Comparison of ENCODE assay signal across 12 cellular contexts in genomic region chr19:54388803-54389144, GRCh38. TPM values are rescaled to one million over a fixed set of nuclear protein-coding genes. Genes with fewer than 3 reads are reported as not detected.
DNase-seq lines count a peak whose midpoint lies in the region; ATAC-seq, FAIRE-seq and TF ChIP-seq lines count a peak whose summit lies in the region.
"Had no signal": no experiment of that assay in that cellular context is flagged by ENCODE, and none has a peak within 500 bp of the region (broad histone marks: within the 10 kb centered on the region; RNA-seq: fewer than 3 reads in every experiment).

No MANE protein-coding gene starts in this region.

- H2BK20ac ChIP-seq in H1 (ENCODE audit: low read length), result no peak overlapping the region

- no peak overlapping the region for H2BK12ac ChIP-seq in H1 (ENCODE audit: low read depth, low read length)

- POLR2A ChIA-PET in H1 (lab: Charles Lee; ENCODE audit: partially characterized antibody), result interaction anchor here (0.8 kb wide), 2 partner anchors 17 to 31 kb away, joined by 3 read pairs; no protein-coding TSS in a partner anchor

- H3K79me2 ChIP-seq in OCI-LY3 (ENCODE audit: low read length), result no peaks in the 10 kb centered on the region
- no peaks in the 10 kb centered on the region for H3K79me2 ChIP-seq in H1 (ENCODE audit: control insufficient read depth in 1 of 2, insufficient read depth in 2 of 2, low read length in 2 of 2)

- no peaks in the 10 kb centered on the region for H3K23me2 ChIP-seq in H1 (ENCODE audit: low read depth, low read length)

- TF ChIP-seq RAD21 in H1 (IDR thresholded peaks at IDR 0.05 in 1 of 2, conservative IDR thresholded peaks at IDR 0.05 in 1 of 2; ENCODE audit: low read depth in 2 of 2, low read length in 2 of 2), result no peak

- H4K20me1 ChIP-seq in OCI-LY3 (ENCODE audit: insufficient read depth, low read length), result no peaks in the 10 kb centered on the region
- no peaks in the 10 kb centered on the region for H4K20me1 ChIP-seq in H1 (replicated peaks in 1 of 2; ENCODE audit: control insufficient read depth in 1 of 2, insufficient read depth in 2 of 2, low read length in 2 of 2)

- H3K9me3 ChIP-seq in OCI-LY3 (ENCODE audit: insufficient read depth, low read length) (no peaks in the 10 kb centered on the region), H1 (ENCODE audit: insufficient read depth in 2 of 2, low read depth in 1 of 2, low read length in 1 of 2) (no peaks in the 10 kb centered on the region), small intestine (ENCODE audit: control insufficient read depth, low read depth) (no peaks in the 10 kb centered on the region), BE2C (no peaks in the 10 kb centered on the region)

- H3K27ac ChIP-seq in OCI-LY3 (ENCODE audit: low read length) (no peak overlapping the region), H1 (ENCODE audit: low read depth, low read length) (no peak overlapping the region), small intestine (ENCODE audit: low read depth in 1 of 2, low read length in 1 of 2) (peak overlapping the region; percentile 47 to 68)
- H3K27ac ChIP-seq: PC-9 had no signal

- H4K91ac ChIP-seq in H1 (replicated peaks; ENCODE audit: insufficient read length, low read length), result no peak overlapping the region

- H3K23ac ChIP-seq in H1 (ENCODE audit: insufficient read length), result no peak overlapping the region

- no peak overlapping the region for H2BK5ac ChIP-seq in H1 (ENCODE audit: low read depth, low read length)

- H4K5ac ChIP-seq in H1 (ENCODE audit: insufficient read length, low read depth, low read length), result no peak overlapping the region

- no peak overlapping the region for H2AFZ ChIP-seq in OCI-LY3 (ENCODE audit: low read depth, low read length)
- no peak overlapping the region; the same call in 1 of the 2 replicates for H2AFZ ChIP-seq in H1 (ENCODE audit: low read length)
- H2AFZ ChIP-seq: PC-9 had no signal

- no peak overlapping the region for H3K18ac ChIP-seq in H1 (ENCODE audit: extremely low read depth, low read length)

- H4K8ac ChIP-seq in H1 (ENCODE audit: extremely low read depth, insufficient read depth, low read length), result peak overlapping the region; percentile 36

- peak overlapping the region; percentile 11 for H3K4ac ChIP-seq in H1 (replicated peaks; ENCODE audit: insufficient read length, low read depth, low read length)

- H3K9ac ChIP-seq in OCI-LY3 (ENCODE audit: low read length) (no peak overlapping the region), H1 (replicated peaks in 1 of 4; ENCODE audit: extremely low read depth in 1 of 4, low read depth in 3 of 4, low read length in 3 of 4) (no peak overlapping the region)

- H3K4me1 ChIP-seq in OCI-LY3 (ENCODE audit: low read length), result peaks cover 20% of the 10 kb centered on the region
- H3K4me1 ChIP-seq in H1 (replicated peaks in 1 of 4; ENCODE audit: control insufficient read depth in 3 of 4, insufficient read depth in 4 of 4, low read length in 3 of 4), result peaks cover 0 to 9% (median 6%) of the 10 kb centered on the region in 4 experiments; a peak in 6 of 7 replicates
- no peaks in the 10 kb centered on the region for H3K4me1 ChIP-seq in small intestine (ENCODE audit: control insufficient read depth in 2 of 2, insufficient read depth in 1 of 2, low read depth in 1 of 2, low read length in 1 of 2)
- H3K4me1 ChIP-seq in BE2C, result no peaks in the 10 kb centered on the region

- H3K79me1 ChIP-seq in H1 (ENCODE audit: low read depth, low read length), result no peaks in the 10 kb centered on the region

- H2BK120ac ChIP-seq in H1 (replicated peaks; ENCODE audit: low read depth, low read length), result peak overlapping the region; percentile 14

- H3K4me3 ChIP-seq in OCI-LY3 (ENCODE audit: low read length) (peak overlapping the region; percentile 66), H1 (ENCODE audit: extremely low read depth in 1 of 4, insufficient read depth in 2 of 4, low read depth in 3 of 4, low read length in 4 of 4) (no peak overlapping the region), small intestine (ENCODE audit: low read depth in 1 of 2, low read length in 2 of 2) (peak overlapping the region in 1 of 2 donors; percentile 35), BE2C (ENCODE audit: low read depth, low read length) (no peak overlapping the region)
- H3K4me3 ChIP-seq: PC-9 had no signal

- H3K36me3 ChIP-seq in OCI-LY3 (replicated peaks; ENCODE audit: low read depth, low read length) (no peaks in the 10 kb centered on the region), H1 (ENCODE audit: control insufficient read depth in 2 of 4, insufficient read depth in 4 of 4, low read length in 3 of 4) (no peaks in the 10 kb centered on the region), small intestine (ENCODE audit: control insufficient read depth in 2 of 2, insufficient read depth in 2 of 2, low read length in 2 of 2) (no peaks in the 10 kb centered on the region), BE2C (no peaks in the 10 kb centered on the region)

- FAIRE-seq in H1 (lab: Jason Lieb, UNC) (no peak), small intestine (lab: Jason Lieb, UNC) (no peak)

- H3K14ac ChIP-seq in H1 (ENCODE audit: insufficient read length), result peak overlapping the region; percentile 10

- ATAC-seq in GM18907 (IDR thresholded peaks at IDR 0.05; ENCODE audit: unreplicated experiment), result peak; percentile 7
- ATAC-seq in GM19397 (IDR thresholded peaks at IDR 0.05; ENCODE audit: unreplicated experiment), result no peak

- TF ChIP-seq CTCF in OCI-LY3 (IDR thresholded peaks at IDR 0.05; ENCODE audit: low read depth, low read length) (no peak), H1 (IDR thresholded peaks at IDR 0.05; ENCODE audit: control extremely low read depth in 1 of 3, insufficient read depth in 1 of 3, low read depth in 1 of 3, low read length in 3 of 3) (no peak), BE2C (IDR thresholded peaks at IDR 0.05; ENCODE audit: low read depth, low read length) (no peak)

- peak overlapping the region; percentile 82; the same call in 1 of the 2 replicates for H2AK5ac ChIP-seq in H1 (ENCODE audit: low read depth, low read length)

- TF ChIP-seq EP300 in H1 (IDR thresholded peaks at IDR 0.05; ENCODE audit: borderline replicate concordance in 1 of 2, low read depth in 2 of 2, low read length in 2 of 2), result no peak

- CTCF ChIA-PET in H1 (lab: Charles Lee; ENCODE audit: partially characterized antibody), result interaction anchor here (0.7 to 7.1 kb wide), 15 partner anchors 10 to 216 kb away, joined by 3 to 109 read pairs (median 4); partner anchors contain the start of genes TMC4 and TTYH1

- no peak for TF ChIP-seq POLR2A in H1 (IDR thresholded peaks at IDR 0.05; ENCODE audit: control extremely low read depth in 1 of 2, low read depth in 2 of 2, low read length in 2 of 2)

- 88% methylated on average over 9 of the region's 9 CpGs; no CpG with 5 or more reads in 1 of the 2 experiments for WGBS in H1 (ENCODE audit: extremely low coverage in 1 of 2, insufficient coverage in 1 of 2, insufficient read length in 1 of 2, insufficient replicate concordance in 2 of 2, low coverage in 1 of 2, low lambda C conversion rate in 2 of 2, missing lambda C conversion rate in 1 of 2), 2 experiments
- 24 to 33% (median 33%) methylated on average over 9 of the region's 9 CpGs for WGBS in small intestine, 3 donors

- H3K56ac ChIP-seq in H1 (replicated peaks; ENCODE audit: insufficient read length, low read depth, low read length), result no peak overlapping the region

- no peak for DNase-seq in H1 (ENCODE audit: low read depth in 1 of 2, low spot score in 2 of 2)
- DNase-seq in small intestine, result no peak
- DNase-seq in BE2C, result no peak
- no peak for DNase-seq in HuH-7.5 (ENCODE audit: low spot score)
- no peak for DNase-seq in hepatic stellate cell (ENCODE audit: low spot score)
- DNase-seq: PC-9; stimulated activated CD4-positive, alpha-beta T cell treated with anti-CD3 and anti-CD28 coated beads, Interleukin-2, amount 100 ng/mL, for 48 hours had no signal

- H3K27me3 ChIP-seq in OCI-LY3 (ENCODE audit: low read depth, low read length) (peaks cover 54% of the 10 kb centered on the region), H1 (replicated peaks in 1 of 4; ENCODE audit: control insufficient read depth in 3 of 4, extremely low read depth in 1 of 4, insufficient read depth in 3 of 4, low read length in 3 of 4) (peaks cover 0 to 2% (median 0%) of the 10 kb centered on the region in 4 experiments; a peak in 2 of 7 replicates), small intestine (ENCODE audit: control insufficient read depth in 2 of 2, insufficient read depth in 2 of 2, low read length in 2 of 2) (no peaks in the 10 kb centered on the region), BE2C (peaks cover 67% of the 10 kb centered on the region)

- H3K4me2 ChIP-seq in OCI-LY3 (ENCODE audit: low read length) (peak overlapping the region; percentile 79), H1 (ENCODE audit: insufficient read depth in 1 of 2, low read depth in 2 of 2, low read length in 2 of 2) (0 out of 4 replicates have a peak overlapping the region, but pooled peaks of 1 of the 2 experiments have one; percentile 1)
- H3K4me2 ChIP-seq: PC-9 had no signal

- H2BK15ac ChIP-seq in H1 (ENCODE audit: low read length), result peak overlapping the region; percentile 46; the same call in 1 of the 2 replicates

RNA-seq across cellular contexts. Expression of gene LAIR1, which starts 24.0 kb away (rescaled TPM):
- not detected in 2 replicates for total RNA-seq in H1 (2021; fragmentation: NEBNext Ultra II Directional; extraction: Animal tissue kit (Norgen Biotek cat#: 25700))
- polyA plus RNA-seq in H1 (2011; rRNA removed), result 0.13 and 0.18 TPM in 2 replicates
- 0.21 TPM for polyA plus RNA-seq in H1 (2011; cell fraction: cytosol; rRNA removed)
- polyA plus RNA-seq in H1 (2011; cell fraction: nucleus; rRNA removed), result 0.19 TPM
- 0.04 to 0.16 TPM in 2 of 4 replicates, not detected in the others for polyA plus RNA-seq in H1 (2012, experiment 1 of 2)
- polyA plus RNA-seq in H1 (2012, experiment 2 of 2), result not detected
- polyA plus RNA-seq in H1 (2013, experiment 1 of 2), result 0.10 TPM
- 0.09 TPM for polyA plus RNA-seq in H1 (2013, experiment 2 of 2)
- polyA minus RNA-seq in H1 (2011; rRNA and poly(A)+ RNA removed), result 0.50 TPM in 1 of 2 replicates, not detected in the other
- polyA minus RNA-seq in H1 (2011; cell fraction: cytosol; rRNA and poly(A)+ RNA removed), result not detected
- 1.3 TPM for polyA minus RNA-seq in H1 (2011; cell fraction: nucleus; rRNA and poly(A)+ RNA removed)
- polyA plus RNA-seq in small intestine, result 1 to 10 TPM; 2.2 to 9.6 (median 8.1) TPM
- polyA plus RNA-seq in BE2C (2012; ENCODE audit: insufficient read depth, insufficient read length, low read depth), result not detected
- total RNA-seq: LHCN-M2, PC-9 had no signal

RNA-seq across cellular contexts. Expression of gene TTYH1, which starts 26.5 kb away (rescaled TPM):
- 24.3 and 26.7 TPM in 2 replicates for total RNA-seq in H1 (2021; fragmentation: NEBNext Ultra II Directional; extraction: Animal tissue kit (Norgen Biotek cat#: 25700))
- 46.5 and 92.1 TPM in 2 replicates for polyA plus RNA-seq in H1 (2011; rRNA removed)
- polyA plus RNA-seq in H1 (2011; cell fraction: cytosol; rRNA removed), result 41.6 TPM
- polyA plus RNA-seq in H1 (2011; cell fraction: nucleus; rRNA removed), result 72.1 TPM
- polyA plus RNA-seq in H1 (2012, experiment 1 of 2), result 14.7 to 48.5 TPM (median 38.0 TPM) in 4 replicates
- polyA plus RNA-seq in H1 (2012, experiment 2 of 2), result 32.8 TPM
- 51.0 TPM for polyA plus RNA-seq in H1 (2013, experiment 1 of 2)
- 53.6 TPM for polyA plus RNA-seq in H1 (2013, experiment 2 of 2)
- 16.3 and 25.9 TPM in 2 replicates for polyA minus RNA-seq in H1 (2011; rRNA and poly(A)+ RNA removed)
- 27.7 TPM for polyA minus RNA-seq in H1 (2011; cell fraction: cytosol; rRNA and poly(A)+ RNA removed)
- polyA minus RNA-seq in H1 (2011; cell fraction: nucleus; rRNA and poly(A)+ RNA removed), result 16.1 TPM
- 1 to 10 TPM in 1 of 3 donors, not detected in 2; 1.5 TPM for polyA plus RNA-seq in small intestine
- 1.6 TPM for polyA plus RNA-seq in BE2C (2012; ENCODE audit: insufficient read depth, insufficient read length, low read depth)
- total RNA-seq: LHCN-M2 had no signal

RNA-seq across cellular contexts. Expression of gene LILRA4, which starts 49.8 kb away (rescaled TPM):
- not detected in 2 replicates for total RNA-seq in H1 (2021; fragmentation: NEBNext Ultra II Directional; extraction: Animal tissue kit (Norgen Biotek cat#: 25700))
- polyA plus RNA-seq in H1 (2011; rRNA removed) (not detected in 2 replicates), small intestine (under 1 TPM in 1 of 3 donors, not detected in 2; 0.19 TPM)
- polyA plus RNA-seq in H1 (2011; cell fraction: cytosol; rRNA removed), result not detected
- polyA plus RNA-seq in H1 (2011; cell fraction: nucleus; rRNA removed), result not detected
- not detected in 4 replicates for polyA plus RNA-seq in H1 (2012, experiment 1 of 2)
- polyA plus RNA-seq in H1 (2012, experiment 2 of 2), result not detected
- polyA plus RNA-seq in H1 (2013, experiment 1 of 2), result not detected
- not detected for polyA plus RNA-seq in H1 (2013, experiment 2 of 2)
- polyA minus RNA-seq in H1 (2011; rRNA and poly(A)+ RNA removed), result not detected in 2 replicates
- polyA minus RNA-seq in H1 (2011; cell fraction: cytosol; rRNA and poly(A)+ RNA removed), result not detected
- polyA minus RNA-seq in H1 (2011; cell fraction: nucleus; rRNA and poly(A)+ RNA removed), result not detected
- not detected for polyA plus RNA-seq in BE2C (2012; ENCODE audit: insufficient read depth, insufficient read length, low read depth)
- total RNA-seq: activated CD8-positive, alpha-beta memory T cell treated with anti-CD3 and anti-CD28 coated beads for 36 hours; LHCN-M2; PC-9 had no signal

Comparison
In these comparisons a context has a peak if more than half of its experiments do, and no peak if none do; other contexts are left out.
1. H3K27ac ChIP-seq: peak in small intestine (2 of 2); none in OCI-LY3 (single experiment) and H1 (single experiment).
2. RNA of gene TTYH1, which starts 26.5 kb away (polyA plus RNA-seq): 14.7 to 92.1 TPM in H1; 1.5 TPM in small intestine; every median in the first group is over 4 times any median in the second.